Comparison of ENCODE assay signal across 23 cellular contexts in genomic region chr3:59567656-59568055, GRCh38.
"Had no signal": no experiment of that assay in that cellular context is flagged by ENCODE, and none has a peak within 500 bp of the region (broad histone marks: within the 10 kb centered on the region; RNA-seq: fewer than 3 reads in every experiment).

No MANE protein-coding gene starts in this region.

- H3K9me3 Mint-ChIP-seq: natural killer cell treated with Interleukin-12 subunit alpha and Interleukin-12 subunit beta and Interleukin-15 and Interleukin-18, amount 100 ng/mL, for 72 hours; neural progenitor cell; stimulated activated naive B cell treated with anti-CD40 and anti-IgM and Interleukin-4, amounts not matched to agents 10 μg/mL and 1 μg/mL and 100 μg/mL, for 72 hours; stimulated activated naive CD8-positive, alpha-beta T cell treated with anti-CD3 and anti-CD28 coated beads, Interleukin-15, amount 100 ng/mL, for 72 hours had no signal

- ATAC-seq: gastroesophageal sphincter; left cardiac atrium; lower lobe of right lung; natural killer cell treated with Interleukin-12 subunit alpha and Interleukin-12 subunit beta and Interleukin-15 and Interleukin-18, amount 100 ng/mL, for 72 hours; stimulated activated naive B cell treated with anti-CD40 and anti-IgM and Interleukin-4, amounts not matched to agents 10 μg/mL and 1 μg/mL and 100 μg/mL, for 72 hours; stimulated activated naive CD8-positive, alpha-beta T cell treated with anti-CD3 and anti-CD28 coated beads, Interleukin-15, amount 100 ng/mL, for 72 hours had no signal

- H3K4me3 Mint-ChIP-seq: natural killer cell treated with Interleukin-12 subunit alpha and Interleukin-12 subunit beta and Interleukin-15 and Interleukin-18, amount 100 ng/mL, for 72 hours; neural progenitor cell; stimulated activated naive B cell treated with anti-CD40 and anti-IgM and Interleukin-4, amounts not matched to agents 10 μg/mL and 1 μg/mL and 100 μg/mL, for 72 hours; stimulated activated naive CD8-positive, alpha-beta T cell treated with anti-CD3 and anti-CD28 coated beads, Interleukin-15, amount 100 ng/mL, for 72 hours had no signal

- H3K4me3 ChIP-seq: gastroesophageal sphincter, left ventricle myocardium inferior, lower lobe of right lung, neural progenitor cell, ovary, right atrium auricular region, sigmoid colon, skin epidermis, thoracic aorta, transverse colon had no signal

- H3K4me2 ChIP-seq: neural progenitor cell had no signal

- H3K9ac ChIP-seq: neural progenitor cell had no signal

- H3K27me3 Mint-ChIP-seq: natural killer cell treated with Interleukin-12 subunit alpha and Interleukin-12 subunit beta and Interleukin-15 and Interleukin-18, amount 100 ng/mL, for 72 hours; stimulated activated naive B cell treated with anti-CD40 and anti-IgM and Interleukin-4, amounts not matched to agents 10 μg/mL and 1 μg/mL and 100 μg/mL, for 72 hours; stimulated activated naive CD8-positive, alpha-beta T cell treated with anti-CD3 and anti-CD28 coated beads, Interleukin-15, amount 100 ng/mL, for 72 hours had no signal

- H3K36me3 ChIP-seq: gastroesophageal sphincter, left ventricle myocardium inferior, lower lobe of right lung, neural progenitor cell, ovary, right atrium auricular region, sigmoid colon, thoracic aorta, transverse colon had no signal

- H3K27ac Mint-ChIP-seq: natural killer cell treated with Interleukin-12 subunit alpha and Interleukin-12 subunit beta and Interleukin-15 and Interleukin-18, amount 100 ng/mL, for 72 hours; neural progenitor cell; stimulated activated naive B cell treated with anti-CD40 and anti-IgM and Interleukin-4, amounts not matched to agents 10 μg/mL and 1 μg/mL and 100 μg/mL, for 72 hours; stimulated activated naive CD8-positive, alpha-beta T cell treated with anti-CD3 and anti-CD28 coated beads, Interleukin-15, amount 100 ng/mL, for 72 hours had no signal

- FAIRE-seq: colon had no signal

- H3K27ac ChIP-seq: gastroesophageal sphincter, left ventricle myocardium inferior, lower lobe of right lung, neural progenitor cell, ovary, right atrium auricular region, sigmoid colon, skin epidermis, thoracic aorta, transverse colon had no signal

- H2AFZ ChIP-seq: neural progenitor cell had no signal

- H3K9me3 ChIP-seq: gastroesophageal sphincter, left ventricle myocardium inferior, lower lobe of right lung, ovary, right atrium auricular region, sigmoid colon, thoracic aorta, transverse colon had no signal

- H3K4me1 Mint-ChIP-seq: stimulated activated naive CD8-positive, alpha-beta T cell treated with anti-CD3 and anti-CD28 coated beads, Interleukin-15, amount 100 ng/mL, for 72 hours had no signal

- H3K36me3 Mint-ChIP-seq: natural killer cell treated with Interleukin-12 subunit alpha and Interleukin-12 subunit beta and Interleukin-15 and Interleukin-18, amount 100 ng/mL, for 72 hours; stimulated activated naive B cell treated with anti-CD40 and anti-IgM and Interleukin-4, amounts not matched to agents 10 μg/mL and 1 μg/mL and 100 μg/mL, for 72 hours had no signal

- H3K4me1 ChIP-seq: gastroesophageal sphincter, lower lobe of right lung, neural progenitor cell, right atrium auricular region, transverse colon had no signal

- DNase-seq: dermis blood vessel endothelial cell; glutamatergic neuron; islet precursor cell; left cardiac atrium; left ventricle myocardium inferior; lower lobe of right lung; mesenchymal stem cell; midbrain; nucleus accumbens; ovary; sigmoid colon; stimulated activated CD4-positive, alpha-beta T cell treated with anti-CD3 and anti-CD28 coated beads, Interleukin-2, amount 100 ng/mL, for 24 hours; stimulated activated CD4-positive, alpha-beta T cell treated with anti-CD3 and anti-CD28 coated beads, Interleukin-4, amount 100 ng/mL, for 4 hours; stimulated activated naive B cell treated with anti-CD40 and anti-IgM and Interleukin-4, amounts not matched to agents 10 μg/mL and 1 μg/mL and 100 μg/mL, for 72 hours; stimulated activated naive CD8-positive, alpha-beta T cell treated with anti-CD3 and anti-CD28 coated beads, Interleukin-15, amount 100 ng/mL, for 72 hours; transverse colon had no signal

- H3K27me3 ChIP-seq: gastroesophageal sphincter, neural progenitor cell, ovary, right atrium auricular region, sigmoid colon, transverse colon had no signal
